Comparison of ENCODE assay signal across 10 cellular contexts in the genomic region with DNA sequence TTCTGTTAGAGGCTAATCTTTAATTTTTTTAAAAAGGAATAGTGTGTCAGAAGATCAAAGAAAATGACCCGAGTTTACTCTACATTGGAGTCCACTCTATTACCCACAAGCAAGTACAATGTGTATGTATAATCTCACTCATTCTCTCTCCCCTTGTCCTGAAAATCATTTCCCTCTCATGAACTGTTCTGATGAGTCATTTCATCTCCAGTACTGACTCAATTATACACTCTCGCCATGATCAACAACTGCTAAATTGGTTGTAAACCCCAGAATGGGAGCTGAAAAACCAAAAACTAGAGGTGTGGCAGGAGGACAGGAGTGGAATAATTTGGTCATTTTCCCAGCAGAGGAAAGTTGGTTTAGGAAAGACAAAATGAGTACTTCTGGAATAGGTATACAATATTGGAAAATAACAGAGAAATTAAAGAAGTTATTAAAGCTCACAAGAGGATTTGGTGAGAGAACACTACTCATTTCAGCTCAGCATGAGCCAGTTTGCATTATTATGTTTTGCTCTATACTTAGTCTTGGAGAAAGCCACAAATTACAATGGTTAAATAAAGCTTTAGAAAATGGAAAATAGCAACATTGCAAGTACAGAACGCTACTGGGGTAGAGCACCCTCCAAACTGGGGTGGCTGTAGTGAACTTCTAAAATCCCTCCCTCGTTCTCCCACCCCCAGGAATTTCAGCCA.
DNase-seq lines count a peak whose midpoint lies in the region; ATAC-seq and TF ChIP-seq lines count a peak whose summit lies in the region.
"Had no signal": no experiment of that assay in that cellular context is flagged by ENCODE, and none has a peak within 500 bp of the region (broad histone marks: within the 10 kb centered on the region; RNA-seq: fewer than 3 reads in every experiment).

No MANE protein-coding gene starts in this region.

- H3K36me3 ChIP-seq in brain microvascular endothelial cell (replicated peaks) (no peaks in the 10 kb centered on the region), Caco-2 (ENCODE audit: control insufficient read depth, insufficient read depth, low read length) (no peaks in the 10 kb centered on the region)

- intact Hi-C loops in Caco-2 (cut with micrococcal nuclease; ENCODE audit: unreplicated experiment): no loop called here

- no peak overlapping the region for H3K4me3 Mint-ChIP-seq in Caco-2 (ENCODE audit: unreplicated experiment)

- no peak overlapping the region for H3K4me3 ChIP-seq in brain microvascular endothelial cell (ENCODE audit: low read depth, low read length)
- no peak overlapping the region for H3K4me3 ChIP-seq in Caco-2 (ENCODE audit: low read depth, low read length)

- DNase-seq in DMS53 (lab: John Stamatoyannopoulos, UW): peak; percentile 37
- peak; percentile 23 for DNase-seq in brain microvascular endothelial cell
- DNase-seq in C1 segment of cervical spinal cord (lab: John Stamatoyannopoulos, UW): no peak
- DNase-seq in mesenteric fat pad (ENCODE audit: low spot score): no peak
- no peak for DNase-seq in epidermal melanocyte (ENCODE audit: insufficient read length, low spot score)
- DNase-seq in Caco-2: no peak
- DNase-seq: DMS79, NCI-H1092 treated with DMSO at 0.1 percent for 48 hours had no signal

- H3K27me3 ChIP-seq in brain microvascular endothelial cell (replicated peaks) (no peaks in the 10 kb centered on the region), Caco-2 (replicated peaks; ENCODE audit: control insufficient read depth, insufficient read depth, low read length) (no peaks in the 10 kb centered on the region)

- POLR2A ChIA-PET in Caco-2 (lab: Charles Lee): no interaction called here

- H3K36me3 Mint-ChIP-seq in Caco-2 (ENCODE audit: insufficient read depth, unreplicated experiment): no peaks in the 10 kb centered on the region

- H3K9me3 ChIP-seq in Caco-2: no peaks in the 10 kb centered on the region

- H3K4me1 Mint-ChIP-seq in Caco-2 (ENCODE audit: low read depth, unreplicated experiment): peaks cover 4% of the 10 kb centered on the region

- ATAC-seq in GM19395 (IDR thresholded peaks at IDR 0.05; ENCODE audit: unreplicated experiment): peak; percentile 93
- peak; percentile 86 for ATAC-seq in HG03066 (IDR thresholded peaks at IDR 0.05; ENCODE audit: low read depth, unreplicated experiment)

- H3K27ac Mint-ChIP-seq in Caco-2 (ENCODE audit: unreplicated experiment): no peak overlapping the region

- H3K9me3 Mint-ChIP-seq in Caco-2 (ENCODE audit: unreplicated experiment): no peaks in the 10 kb centered on the region

- peaks cover 12% of the 10 kb centered on the region for H3K27me3 Mint-ChIP-seq in Caco-2 (ENCODE audit: insufficient read depth, unreplicated experiment)

- no TSS peak for BruUV-seq in Caco-2 (replicated peaks; lab: Mats Ljungman, UMichigan)

- H3K4me1 ChIP-seq in Caco-2: no peaks in the 10 kb centered on the region

- in situ Hi-C loops in brain microvascular endothelial cell (cut with HindIII; ENCODE audit: low pct_ligation_motif_present, low sequenced_read_pairs): no loop called here

- TF ChIP-seq CTCF in brain microvascular endothelial cell (IDR thresholded peaks at IDR 0.05; ENCODE audit: low read depth, low read length, missing control alignments): no peak
- no peak for TF ChIP-seq CTCF in Caco-2 (IDR thresholded peaks at IDR 0.05; ENCODE audit: insufficient read depth in 1 of 2, low read depth in 1 of 2, low read length in 1 of 2, severe bottlenecking in 1 of 2, unreplicated experiment in 1 of 2)

- CTCF ChIA-PET in Caco-2 (lab: Charles Lee): no interaction called here

- no peak overlapping the region for H3K27ac ChIP-seq in brain microvascular endothelial cell

Comparison
In these comparisons a context has a peak if more than half of its experiments do, and no peak if none do; other contexts are left out.
1. DNase-seq: peak in DMS53 (single experiment) and brain microvascular endothelial cell (single experiment); none in C1 segment of cervical spinal cord (0 of 14), mesenteric fat pad (single experiment), epidermal melanocyte (single experiment) and Caco-2 (0 of 2).